ENCODE assay signal across 15 cellular contexts in the genomic region with DNA sequence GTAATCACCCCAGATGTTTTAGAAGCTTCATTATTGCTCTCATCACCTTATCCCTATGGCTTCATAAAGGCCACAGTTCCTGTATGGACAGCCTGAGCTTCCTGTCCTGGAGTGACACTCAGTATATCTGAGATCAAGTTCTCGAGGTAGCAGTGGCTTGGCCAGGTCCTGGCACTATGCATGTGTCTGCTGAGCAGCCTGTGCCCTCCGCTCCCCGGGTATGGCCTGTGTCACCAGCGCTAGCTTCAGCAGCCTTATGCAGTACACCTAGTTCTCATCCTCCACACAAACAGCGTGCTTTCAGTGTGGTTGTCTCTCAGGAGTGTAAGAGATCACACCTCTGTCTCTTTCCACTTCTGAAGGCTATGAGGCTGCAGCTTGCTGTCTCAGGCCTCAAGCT.
DNase-seq lines count a peak whose midpoint lies in the region; ATAC-seq and TF ChIP-seq lines count a peak whose summit lies in the region.
"Had no signal": no experiment of that assay in that cellular context is flagged by ENCODE, and none has a peak within 500 bp of the region (broad histone marks: within the 10 kb centered on the region; RNA-seq: fewer than 3 reads in every experiment).

No MANE protein-coding gene starts in this region.

- H3K9me3 ChIP-seq in heart right ventricle (peaks cover 0 to 9% (median 0%) of the 10 kb centered on the region in 11 donors), gastrocnemius medialis (no peaks in the 10 kb centered on the region)

- H3K27ac ChIP-seq in heart right ventricle (no peak overlapping the region), gastrocnemius medialis (peak overlapping the region; percentile 16 to 79 (median 64))
- H3K27ac ChIP-seq: BLaER1 had no signal

- H3K4me1 ChIP-seq in heart right ventricle: peaks cover 0 to 7% (median 0%) of the 10 kb centered on the region in 9 donors
- H3K4me1 ChIP-seq in gastrocnemius medialis: peaks cover 13 to 16% of the 10 kb centered on the region in 2 donors
- H3K4me1 ChIP-seq: BLaER1 had no signal

- 60% methylated on average over 5 of the region's 5 CpGs for WGBS in heart right ventricle, 2 donors

- H3K36me3 Mint-ChIP-seq in activated CD4-positive, alpha-beta T cell treated with anti-CD3 and anti-CD28 coated beads, Interleukin-2, amount 10 ng/mL, durations not matched to agents 24 days and 14 days (ENCODE audit: low read depth): no peaks in the 10 kb centered on the region
- peaks cover 1% of the 10 kb centered on the region for H3K36me3 Mint-ChIP-seq in activated CD4-positive, alpha-beta T cell treated with anti-CD3 and anti-CD28 coated beads, Interleukin-2, amount 10 ng/mL, durations not matched to agents 7 days and 5 days (ENCODE audit: low read depth)
- H3K36me3 Mint-ChIP-seq: CD14-positive monocyte; CD4-positive, alpha-beta memory T cell had no signal

- no peak overlapping the region for H3K27ac Mint-ChIP-seq in activated CD4-positive, alpha-beta T cell treated with anti-CD3 and anti-CD28 coated beads, Interleukin-2, amount 10 ng/mL, durations not matched to agents 24 days and 14 days
- no peak overlapping the region for H3K27ac Mint-ChIP-seq in activated CD4-positive, alpha-beta T cell treated with anti-CD3 and anti-CD28 coated beads, Interleukin-2, amount 10 ng/mL, durations not matched to agents 7 days and 5 days
- H3K27ac Mint-ChIP-seq: CD14-positive monocyte; CD4-positive, alpha-beta memory T cell; H9 had no signal

- intact Hi-C loops in activated CD4-positive, alpha-beta T cell treated with anti-CD3 and anti-CD28 coated beads, Interleukin-2, amount 10 ng/mL, durations not matched to agents 24 days and 14 days (cut with micrococcal nuclease): no loop called here
- intact Hi-C loops in heart right ventricle (cut with DNase I) (no loop called here), gastrocnemius medialis (cut with DNase I; ENCODE audit: low total_unique reads) (no loop called here)

- TF ChIP-seq CTCF in heart right ventricle (IDR thresholded peaks at IDR 0.05): no peak
- no peak for TF ChIP-seq CTCF in gastrocnemius medialis (IDR thresholded peaks at IDR 0.05 in 4 of 5, conservative IDR thresholded peaks at IDR 0.05 in 1 of 5)

- peak; percentile 29 for DNase-seq in activated CD4-positive, alpha-beta T cell treated with anti-CD3 and anti-CD28 coated beads, Interleukin-2, amount 10 ng/mL, durations not matched to agents 24 days and 14 days
- DNase-seq in activated CD4-positive, alpha-beta T cell treated with anti-CD3 and anti-CD28 coated beads, Interleukin-2, amount 10 ng/mL, durations not matched to agents 7 days and 5 days: no peak
- DNase-seq in G401 (ENCODE audit: low spot score): peak; percentile 17
- DNase-seq in heart right ventricle: peak in 1 of 2 donors; percentile 37
- DNase-seq in gastrocnemius medialis: peak; percentile 68 to 76
- no peak for DNase-seq in NCI-H2081 (lab: John Stamatoyannopoulos, UW)
- no peak for DNase-seq in NCI-H1092 treated with DMSO at 0.1 percent for 48 hours (lab: John Stamatoyannopoulos, UW)
- DNase-seq: 8988T; CD4-positive, alpha-beta memory T cell; DMS153; DMS79; GF-D8; H9 had no signal

- H3K27me3 ChIP-seq in heart right ventricle (peaks cover 0 to 4% (median 0%) of the 10 kb centered on the region in 7 donors), gastrocnemius medialis (no peaks in the 10 kb centered on the region)
- H3K27me3 ChIP-seq: BLaER1 had no signal

- no peak overlapping the region for H3K4me3 Mint-ChIP-seq in activated CD4-positive, alpha-beta T cell treated with anti-CD3 and anti-CD28 coated beads, Interleukin-2, amount 10 ng/mL, durations not matched to agents 24 days and 14 days
- H3K4me3 Mint-ChIP-seq in activated CD4-positive, alpha-beta T cell treated with anti-CD3 and anti-CD28 coated beads, Interleukin-2, amount 10 ng/mL, durations not matched to agents 7 days and 5 days: no peak overlapping the region
- H3K4me3 Mint-ChIP-seq: CD14-positive monocyte; CD4-positive, alpha-beta memory T cell; H9 had no signal

- H3K27me3 Mint-ChIP-seq in activated CD4-positive, alpha-beta T cell treated with anti-CD3 and anti-CD28 coated beads, Interleukin-2, amount 10 ng/mL, durations not matched to agents 24 days and 14 days: peaks cover 21% of the 10 kb centered on the region
- peaks cover 29% of the 10 kb centered on the region for H3K27me3 Mint-ChIP-seq in activated CD4-positive, alpha-beta T cell treated with anti-CD3 and anti-CD28 coated beads, Interleukin-2, amount 10 ng/mL, durations not matched to agents 7 days and 5 days

- CTCF ChIA-PET in activated CD4-positive, alpha-beta T cell treated with anti-CD3 and anti-CD28 coated beads, Interleukin-2, amount 10 ng/mL, durations not matched to agents 7 days and 5 days (lab: Charles Lee): no interaction called here

- TF ChIP-seq POLR2A in gastrocnemius medialis (IDR thresholded peaks at IDR 0.05): no peak

- no peaks in the 10 kb centered on the region for H3K9me3 Mint-ChIP-seq in activated CD4-positive, alpha-beta T cell treated with anti-CD3 and anti-CD28 coated beads, Interleukin-2, amount 10 ng/mL, durations not matched to agents 24 days and 14 days
- no peaks in the 10 kb centered on the region for H3K9me3 Mint-ChIP-seq in activated CD4-positive, alpha-beta T cell treated with anti-CD3 and anti-CD28 coated beads, Interleukin-2, amount 10 ng/mL, durations not matched to agents 7 days and 5 days

- H3K4me3 ChIP-seq in heart right ventricle (no peak overlapping the region), gastrocnemius medialis (no peak overlapping the region)
- H3K4me3 ChIP-seq: BLaER1 had no signal

- H3K36me3 ChIP-seq in heart right ventricle: no peaks in the 10 kb centered on the region
- no peaks in the 10 kb centered on the region for H3K36me3 ChIP-seq in gastrocnemius medialis
- H3K36me3 ChIP-seq: BLaER1 had no signal

- no peaks in the 10 kb centered on the region for H3K4me1 Mint-ChIP-seq in activated CD4-positive, alpha-beta T cell treated with anti-CD3 and anti-CD28 coated beads, Interleukin-2, amount 10 ng/mL, durations not matched to agents 24 days and 14 days
- H3K4me1 Mint-ChIP-seq in activated CD4-positive, alpha-beta T cell treated with anti-CD3 and anti-CD28 coated beads, Interleukin-2, amount 10 ng/mL, durations not matched to agents 7 days and 5 days: no peaks in the 10 kb centered on the region
- H3K4me1 Mint-ChIP-seq: CD14-positive monocyte; CD4-positive, alpha-beta memory T cell had no signal

- POLR2A ChIA-PET in activated CD4-positive, alpha-beta T cell treated with anti-CD3 and anti-CD28 coated beads, Interleukin-2, amount 10 ng/mL, durations not matched to agents 7 days and 5 days (lab: Charles Lee): no interaction called here

- peak in 5 of 8 donors; percentile 49 to 96 (median 56) for ATAC-seq in heart right ventricle
- ATAC-seq in gastrocnemius medialis: peak; percentile 90

- in situ Hi-C loops in G401 (cut with HindIII; ENCODE audit: low sequenced_read_pairs): no loop called here
- in situ Hi-C loops in gastrocnemius medialis (cut with MboI; ENCODE audit: low sequenced_read_pairs in 4 of 4): no loop called here

Comparison
In these comparisons a context has a peak if more than half of its experiments do, and no peak if none do; other contexts are left out.
1. DNase-seq: peak in activated CD4-positive, alpha-beta T cell treated with anti-CD3 and anti-CD28 coated beads, Interleukin-2, amount 10 ng/mL, durations not matched to agents 24 days and 14 days (single experiment), G401 (single experiment) and gastrocnemius medialis (2 of 2); none in activated CD4-positive, alpha-beta T cell treated with anti-CD3 and anti-CD28 coated beads, Interleukin-2, amount 10 ng/mL, durations not matched to agents 7 days and 5 days (single experiment), NCI-H2081 (0 of 2) and NCI-H1092 treated with DMSO at 0.1 percent for 48 hours (single experiment).
2. H3K27ac ChIP-seq: peak in gastrocnemius medialis (4 of 4); none in heart right ventricle (0 of 10).